Comparison of ENCODE assay signal across 21 cellular contexts in the genomic region with DNA sequence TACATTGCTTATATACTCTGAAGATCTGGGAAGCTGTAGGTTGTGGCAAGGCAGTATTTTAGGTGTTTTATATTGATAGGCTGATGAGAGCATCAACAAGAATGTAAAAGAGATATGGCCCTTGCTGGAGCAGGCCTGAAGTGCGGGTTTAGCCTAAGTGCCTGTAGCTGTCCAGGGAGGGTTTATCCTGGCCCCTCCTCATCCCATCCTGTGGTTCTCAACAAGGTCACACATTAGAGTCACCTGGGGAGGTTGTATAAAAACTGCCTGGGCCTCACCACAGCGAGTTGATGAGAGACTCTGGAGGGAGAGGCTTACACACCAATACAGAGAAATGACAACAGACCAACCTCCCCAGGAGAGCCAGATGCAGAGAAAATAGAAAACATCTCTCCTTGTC.
"Had no signal": no experiment of that assay in that cellular context is flagged by ENCODE, and none has a peak within 500 bp of the region (broad histone marks: within the 10 kb centered on the region; RNA-seq: fewer than 3 reads in every experiment).

No MANE protein-coding gene starts in this region.

- H3K36me3 ChIP-seq: colonic mucosa, esophagus squamous epithelium, gastrocnemius medialis, heart right ventricle, left lung, lower lobe of right lung had no signal

- ATAC-seq: esophagus mucosa, gastrocnemius medialis, heart right ventricle, left cardiac atrium, left lung, left ventricle myocardium superior, lower lobe of right lung had no signal

- H3K4me3 Mint-ChIP-seq: dendritic cell treated with granulocyte-macrophage colony-stimulating factor and Interleukin-4, amounts not matched to agents 40 ng/mL and 50 ng/mL, for 4 days had no signal

- H3K27ac ChIP-seq: colonic mucosa, epithelial cell of prostate, esophagus squamous epithelium, gastrocnemius medialis, heart right ventricle, left lung, lower lobe of right lung had no signal

- DNase-seq: colonic mucosa; cortex of kidney; effector CD8-positive, alpha-beta T cell; erythroblast; esophagus squamous epithelium; foreskin fibroblast; foreskin melanocyte; gastrocnemius medialis; glutamatergic neuron; head of caudate nucleus; heart right ventricle; hippocampal formation; left cardiac atrium; left lung; left ventricle myocardium superior; lower lobe of right lung; mesenchymal stem cell; midbrain had no signal

- H3K27me3 ChIP-seq: colonic mucosa, esophagus squamous epithelium, gastrocnemius medialis, heart right ventricle, left lung had no signal

- H3K9me3 Mint-ChIP-seq: dendritic cell treated with granulocyte-macrophage colony-stimulating factor and Interleukin-4, amounts not matched to agents 40 ng/mL and 50 ng/mL, for 4 days had no signal

- H3K4me1 ChIP-seq: colonic mucosa, esophagus squamous epithelium, gastrocnemius medialis, heart right ventricle, left lung, lower lobe of right lung had no signal

- H3K4me3 ChIP-seq: colonic mucosa, esophagus squamous epithelium, gastrocnemius medialis, heart right ventricle, left lung, lower lobe of right lung had no signal

- H3K27ac Mint-ChIP-seq: dendritic cell treated with granulocyte-macrophage colony-stimulating factor and Interleukin-4, amounts not matched to agents 40 ng/mL and 50 ng/mL, for 4 days had no signal
